In genomic region chr14:36056846-36057245, GRCh38 we compare ENCODE assay signal across 17 cellular contexts.
"Had no signal": no experiment of that assay in that cellular context is flagged by ENCODE, and none has a peak within 500 bp of the region (broad histone marks: within the 10 kb centered on the region; RNA-seq: fewer than 3 reads in every experiment).

No MANE protein-coding gene starts in this region.

- DNase-seq: activated CD4-positive, alpha-beta T cell treated with anti-CD3 and anti-CD28 coated beads, Interleukin-2, amount 50 U/mL, for 1 hour; activated CD8-positive, alpha-beta memory T cell treated with anti-CD3 and anti-CD28 coated beads, Interleukin-2, amount 50 U/mL, for 4 hours; activated effector memory CD4-positive, alpha-beta T cell treated with Interleukin-2 at 50 U/mL for 16 hours; activated naive CD4-positive, alpha-beta T cell treated with anti-CD3 and anti-CD28 coated beads, Interleukin-2, amount 10 ng/mL, durations not matched to agents 7 days and 5 days; activated naive CD8-positive, alpha-beta T cell treated with anti-CD3 and anti-CD28 coated beads, Interleukin-2, amount 50 U/mL, for 24 hours; activated T-cell treated with anti-CD3 and anti-CD28 coated beads, Interleukin-2, amount 50 U/mL, for 4 hours; anterior cingulate cortex; caudate nucleus; erythroblast; gastrocnemius medialis; head of caudate nucleus; left ventricle myocardium superior; ovary; spleen; stimulated activated naive B cell treated with anti-CD40 and anti-IgM and Interleukin-4, amounts not matched to agents 10 μg/mL and 1 μg/mL and 100 μg/mL, for 72 hours had no signal

- H3K4me1 ChIP-seq: gastrocnemius medialis, spleen had no signal

- H3K36me3 ChIP-seq: gastrocnemius medialis, ovary, spleen, thoracic aorta had no signal

- H3K4me3 ChIP-seq: gastrocnemius medialis, ovary, spleen, thoracic aorta had no signal

- H3K27me3 ChIP-seq: gastrocnemius medialis, ovary, spleen had no signal

- ATAC-seq: activated CD4-positive, CD25-positive, alpha-beta regulatory T cell treated with anti-CD3 and anti-CD28 coated beads, Interleukin-2, amount 50 U/mL, for 24 hours; activated naive CD8-positive, alpha-beta T cell treated with anti-CD3 and anti-CD28 coated beads, Interleukin-2, amount 50 U/mL, for 24 hours; activated T-cell treated with anti-CD3 and anti-CD28 coated beads, Interleukin-2, amount 50 U/mL, for 4 hours; gastrocnemius medialis; left ventricle myocardium superior; stimulated activated naive B cell treated with anti-CD40 and anti-IgM and Interleukin-4, amounts not matched to agents 10 μg/mL and 1 μg/mL and 100 μg/mL, for 72 hours had no signal

- H3K9me3 ChIP-seq: gastrocnemius medialis, ovary, spleen, thoracic aorta had no signal

- H3K27ac ChIP-seq: gastrocnemius medialis, ovary, spleen, thoracic aorta had no signal
